In genomic region chr16:11198817-11199216, GRCh38 we compare ENCODE assay signal across 10 cellular contexts. TPM values are rescaled to one million over a fixed set of nuclear protein-coding genes. Genes with fewer than 3 reads are reported as not detected.
A peak's percentile ranks its signal among the peaks of the same experiment; 100 is the strongest.
DNase-seq lines count a peak whose midpoint lies in the region; ATAC-seq lines count a peak whose summit lies in the region.
"Had no signal": no experiment of that assay in that cellular context is flagged by ENCODE, and none has a peak within 500 bp of the region (broad histone marks: within the 10 kb centered on the region; RNA-seq: fewer than 3 reads in every experiment).

No MANE protein-coding gene starts in this region.

- no peak for ATAC-seq in GM18519 (IDR thresholded peaks at IDR 0.05; ENCODE audit: low FRiP score, unreplicated experiment)
- ATAC-seq in GM18909 (IDR thresholded peaks at IDR 0.05; ENCODE audit: poor library complexity, unreplicated experiment) = no peak
- ATAC-seq in GM19023 (IDR thresholded peaks at IDR 0.05; ENCODE audit: unreplicated experiment) = no peak
- ATAC-seq: left lobe of liver, WTC11 had no signal

- DNase-seq in COLO668 (lab: John Stamatoyannopoulos, UW; ENCODE audit: unreplicated experiment) (peak; percentile 32), HT-29 (ENCODE audit: low spot score) (peak; percentile 10), SW480 (ENCODE audit: low spot score) (peak; percentile 71), kidney tubule cell (ENCODE audit: low spot score) (peak; percentile 10), HCEC 1CT (no peak)

RNA-seq across cellular contexts. Expression of gene SOCS1, which starts 57.2 kb away (rescaled TPM):
- 1.2 and 1.3 TPM in 2 replicates for total RNA-seq in HT-29 (2014; rRNA removed; shearing (Covaris generic))
